Comparison of ENCODE assay signal across 16 cellular contexts in genomic region chr4:146900295-146900694, GRCh38. TPM values are rescaled to one million over a fixed set of nuclear protein-coding genes. Genes with fewer than 3 reads are reported as not detected.
DNase-seq lines count a peak whose midpoint lies in the region; ATAC-seq and TF ChIP-seq lines count a peak whose summit lies in the region.
"Had no signal": no experiment of that assay in that cellular context is flagged by ENCODE, and none has a peak within 500 bp of the region (broad histone marks: within the 10 kb centered on the region; RNA-seq: fewer than 3 reads in every experiment).

No MANE protein-coding gene starts in this region.

- H4K5ac ChIP-seq in IMR-90 (ENCODE audit: low read depth, low read length), result no peak overlapping the region

- H3K79me1 ChIP-seq in IMR-90 (ENCODE audit: low read depth in 1 of 2, low read length in 2 of 2), result no peaks in the 10 kb centered on the region

- no peak overlapping the region for H2AFZ ChIP-seq in IMR-90 (replicated peaks; ENCODE audit: low read length, poor library complexity)
- H2AFZ ChIP-seq: GM23248 had no signal

- H2BK20ac ChIP-seq in IMR-90 (ENCODE audit: low read depth, low read length), result no peak overlapping the region

- no peaks in the 10 kb centered on the region for H3K9me3 Mint-ChIP-seq in stimulated activated naive CD8-positive, alpha-beta T cell treated with anti-CD3 and anti-CD28 coated beads, Interleukin-15, amount 100 ng/mL, for 72 hours
- H3K9me3 Mint-ChIP-seq: CD4-positive, alpha-beta T cell had no signal

- peaks cover 28% of the 10 kb centered on the region for H3K27me3 Mint-ChIP-seq in stimulated activated naive CD8-positive, alpha-beta T cell treated with anti-CD3 and anti-CD28 coated beads, Interleukin-15, amount 100 ng/mL, for 72 hours

- no peak overlapping the region for H3K14ac ChIP-seq in IMR-90 (replicated peaks; ENCODE audit: low read depth, low read length)

- no peak overlapping the region for H4K91ac ChIP-seq in IMR-90 (ENCODE audit: insufficient read depth, low read depth, low read length)

- H3K27ac ChIP-seq in IMR-90 (ENCODE audit: insufficient read depth, low read length) (no peak overlapping the region), right cardiac atrium (ENCODE audit: low read length) (no peak overlapping the region)
- H3K27ac ChIP-seq: C4-2B, GM23248 had no signal

- no peak overlapping the region for H2AK9ac ChIP-seq in IMR-90 (replicated peaks; ENCODE audit: low read depth, low read length, poor library complexity)

- no peak overlapping the region for H2BK15ac ChIP-seq in IMR-90 (ENCODE audit: low read depth, low read length)

- no peaks in the 10 kb centered on the region for H4K20me1 ChIP-seq in IMR-90 (ENCODE audit: insufficient read depth, low read length)

- no peak overlapping the region for H3K4me3 Mint-ChIP-seq in stimulated activated naive CD8-positive, alpha-beta T cell treated with anti-CD3 and anti-CD28 coated beads, Interleukin-15, amount 100 ng/mL, for 72 hours
- H3K4me3 Mint-ChIP-seq: CD4-positive, alpha-beta T cell had no signal

- dilution Hi-C loops in IMR-90 (cut with HindIII; ENCODE audit: low sequenced_read_pairs, unreplicated experiment), result no loop called here

- WGBS in IMR-90 (ENCODE audit: extremely low coverage in 2 of 2, insufficient read length in 1 of 2), 2 experiments, result no CpG with 5 or more reads among the region's 5 CpGs
- WGBS in right cardiac atrium, result 90% methylated on average over 5 of the region's 5 CpGs

- POLR2A ChIA-PET in IMR-90 (lab: Charles Lee; ENCODE audit: unreplicated experiment), result no interaction called here

- H2BK5ac ChIP-seq in IMR-90 (ENCODE audit: low read depth, low read length, poor library complexity, severe bottlenecking), result no peak overlapping the region

- no peak for ATAC-seq in IMR-90 (ENCODE audit: low read depth)
- peak; percentile 45 for ATAC-seq in stimulated activated naive CD8-positive, alpha-beta T cell treated with anti-CD3 and anti-CD28 coated beads, Interleukin-15, amount 100 ng/mL, for 72 hours
- ATAC-seq in right cardiac atrium, result no peak

- in situ Hi-C loops in IMR-90 (cut with MboI; ENCODE audit: low sequenced_read_pairs), result loop anchor here (25.0 kb wide), 1 partner anchor 938 kb away; no protein-coding TSS in a partner anchor

- H3K4me1 Mint-ChIP-seq in stimulated activated naive CD8-positive, alpha-beta T cell treated with anti-CD3 and anti-CD28 coated beads, Interleukin-15, amount 100 ng/mL, for 72 hours, result no peaks in the 10 kb centered on the region

- no peak for DNase-seq in IMR-90
- DNase-seq in OCI-M1 (lab: John Stamatoyannopoulos, UW), result peak; percentile 28
- DNase-seq in adipocyte (ENCODE audit: low read depth), result peak; percentile 8
- no peak for DNase-seq in stimulated activated naive CD8-positive, alpha-beta T cell treated with anti-CD3 and anti-CD28 coated beads, Interleukin-15, amount 100 ng/mL, for 72 hours
- no peak for DNase-seq in T-helper 1 cell
- DNase-seq in right cardiac atrium, result no peak
- DNase-seq: ACHN; AML-193; Caco-2; CD4-positive, alpha-beta T cell; GM23248 had no signal

- intact Hi-C loops in IMR-90 (cut with micrococcal nuclease), result no loop called here
- intact Hi-C loops in right cardiac atrium (cut with DNase I), result no loop called here

- H3K27ac Mint-ChIP-seq in stimulated activated naive CD8-positive, alpha-beta T cell treated with anti-CD3 and anti-CD28 coated beads, Interleukin-15, amount 100 ng/mL, for 72 hours, result no peak overlapping the region
- H3K27ac Mint-ChIP-seq: CD4-positive, alpha-beta T cell had no signal

- H4K8ac ChIP-seq in IMR-90 (ENCODE audit: low read depth in 2 of 2, low read length in 2 of 2), result no peak overlapping the region

- no peak overlapping the region for H2AK5ac ChIP-seq in IMR-90 (ENCODE audit: low read depth, low read length)

- H2BK120ac ChIP-seq in IMR-90 (ENCODE audit: low read depth, low read length), result no peak overlapping the region

- no peak overlapping the region for H3K56ac ChIP-seq in IMR-90 (ENCODE audit: extremely low read depth, insufficient read depth, low read length)

- no TSS peak for BruUV-seq in IMR-90 (replicated peaks; lab: Mats Ljungman, UMichigan)

- TF ChIP-seq RAD21 in IMR-90 (IDR thresholded peaks at IDR 0.05; ENCODE audit: low read length), result no peak

- no peak for TF ChIP-seq POLR2A in IMR-90 (IDR thresholded peaks at IDR 0.05; ENCODE audit: low read depth, low read length)

- H3K9me1 ChIP-seq in IMR-90 (ENCODE audit: insufficient read depth, low read length), result no peaks in the 10 kb centered on the region

- H3K4me2 ChIP-seq in IMR-90 (ENCODE audit: low read depth, low read length), result no peak overlapping the region

- H3K4ac ChIP-seq in IMR-90 (ENCODE audit: low read depth, low read length), result no peak overlapping the region

- TF ChIP-seq CTCF in IMR-90 (conservative IDR thresholded peaks at IDR 0.05; ENCODE audit: low read depth, low read length), result no peak

- H3K36me3 ChIP-seq in IMR-90 (ENCODE audit: control insufficient read depth, insufficient read depth, low read length) (no peaks in the 10 kb centered on the region), adipocyte (ENCODE audit: control insufficient read depth, insufficient read depth, low read length, severe bottlenecking) (no peaks in the 10 kb centered on the region)
- H3K36me3 ChIP-seq: HAP-1 had no signal

- H3K27me3 ChIP-seq in IMR-90 (ENCODE audit: control insufficient read depth, insufficient read depth, low read length), result no peaks in the 10 kb centered on the region
- peaks cover 6% of the 10 kb centered on the region for H3K27me3 ChIP-seq in adipocyte (replicated peaks; ENCODE audit: control insufficient read depth, insufficient read depth, low read length)
- no peaks in the 10 kb centered on the region for H3K27me3 ChIP-seq in right cardiac atrium (ENCODE audit: control insufficient read depth, insufficient read depth)

- no peaks in the 10 kb centered on the region for H3K4me1 ChIP-seq in IMR-90 (ENCODE audit: control insufficient read depth, insufficient read depth, low read length)
- no peaks in the 10 kb centered on the region for H3K4me1 ChIP-seq in adipocyte (ENCODE audit: control insufficient read depth, insufficient read depth, low read length)
- no peaks in the 10 kb centered on the region for H3K4me1 ChIP-seq in right cardiac atrium (ENCODE audit: control insufficient read depth, insufficient read depth, low read length)
- H3K4me1 ChIP-seq: Caco-2, HAP-1 had no signal

- H3K4me3 ChIP-seq in IMR-90 (ENCODE audit: insufficient read depth, low read depth, low read length) (no peak overlapping the region), adipocyte (ENCODE audit: low read length) (no peak overlapping the region), right cardiac atrium (ENCODE audit: low read length) (no peak overlapping the region)
- H3K4me3 ChIP-seq: GM23248, HAP-1 had no signal

- H3K23ac ChIP-seq in IMR-90 (ENCODE audit: low read depth, low read length), result no peak overlapping the region

- no peaks in the 10 kb centered on the region for H3K9me3 ChIP-seq in IMR-90 (ENCODE audit: control insufficient read depth, insufficient read depth, low read length)
- no peaks in the 10 kb centered on the region for H3K9me3 ChIP-seq in adipocyte (ENCODE audit: control insufficient read depth, low read length)
- H3K9me3 ChIP-seq in right cardiac atrium (ENCODE audit: control insufficient read depth, low read length), result no peaks in the 10 kb centered on the region
- H3K9me3 ChIP-seq: Caco-2, HAP-1 had no signal

- no peak overlapping the region for H3K18ac ChIP-seq in IMR-90 (ENCODE audit: low read depth, low read length)

- H3K9ac ChIP-seq in IMR-90 (ENCODE audit: low read depth, low read length) (no peak overlapping the region), adipocyte (ENCODE audit: low read length) (no peak overlapping the region)
- H3K9ac ChIP-seq: GM23248 had no signal

- CTCF ChIA-PET in IMR-90 (lab: Yijun Ruan, JAX), result no interaction called here

TF ChIP-seq in IMR-90, 13 proteins besides CTCF, POLR2A, EP300 and RAD21:
- TF ChIP-seq NFE2L2 (IDR thresholded peaks at IDR 0.05; ENCODE audit: low read depth, low read length), result no peak
- 0 out of 2 replicates have a peak, but pooled peaks have one; percentile 1 for TF ChIP-seq CEBPB (IDR thresholded peaks at IDR 0.05; ENCODE audit: low read depth, low read length)

RNA-seq across cellular contexts. Expression of gene TTC29, which starts 45.4 kb away (rescaled TPM):
- total RNA-seq in IMR-90 (2012; rRNA removed), result under 0.01 TPM in 1 of 2 replicates, not detected in the other
- not detected in 2 replicates for polyA plus RNA-seq in IMR-90 (2012; rRNA removed)
- polyA plus RNA-seq in IMR-90 (2012; cell fraction: cytosol; rRNA removed), result not detected in 2 replicates
- polyA plus RNA-seq in IMR-90 (2012; cell fraction: nucleus; rRNA removed; ENCODE audit: low replicate concordance), result not detected in 2 replicates
- total RNA-seq in right cardiac atrium, result under 1 TPM; 0.26 to 0.85 (median 0.37) TPM
- polyA plus RNA-seq in right cardiac atrium, result 0.09 TPM
- total RNA-seq: Caco-2; CD4-positive, alpha-beta T cell; GM23248; H4; HT-29 had no signal
- polyA plus RNA-seq: BJ, GM23248 had no signal

Comparison
In these comparisons a context has a peak if more than half of its experiments do, and no peak if none do; other contexts are left out.
1. DNase-seq: peak in OCI-M1 (single experiment) and adipocyte (single experiment); none in IMR-90 (single experiment), stimulated activated naive CD8-positive, alpha-beta T cell treated with anti-CD3 and anti-CD28 coated beads, Interleukin-15, amount 100 ng/mL, for 72 hours (0 of 2), T-helper 1 cell (0 of 5) and right cardiac atrium (0 of 3).